In the genomic region with DNA sequence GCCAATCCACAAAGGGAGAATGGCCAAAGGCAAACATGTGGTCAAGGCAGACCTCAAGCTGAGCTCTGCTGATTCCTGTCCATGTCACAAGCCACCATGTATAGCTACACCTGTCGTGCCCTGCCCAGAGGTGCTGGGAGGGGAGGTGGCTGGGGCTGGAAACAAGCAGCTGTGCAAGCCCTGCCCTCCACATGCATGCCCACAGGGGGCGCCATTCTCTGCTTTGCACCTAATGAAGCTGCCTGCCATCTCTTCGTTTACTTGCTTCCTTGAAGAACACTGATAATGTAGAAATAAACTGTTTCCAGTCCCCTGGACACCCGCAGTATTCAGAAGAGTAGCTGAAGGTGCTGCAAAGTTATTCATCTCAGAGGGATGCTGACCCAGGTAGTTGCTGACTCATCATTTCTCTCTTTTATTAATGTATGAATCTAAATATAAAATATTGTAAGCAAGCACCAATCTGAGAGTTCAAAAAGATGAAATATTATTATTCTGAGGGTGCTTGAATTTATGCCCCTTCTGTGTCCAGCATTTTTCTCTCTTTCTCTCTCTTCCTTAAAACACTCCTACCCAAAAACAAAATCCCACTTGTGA, we compare ENCODE assay signal across 9 cellular contexts.
DNase-seq lines count a peak whose midpoint lies in the region; ATAC-seq and TF ChIP-seq lines count a peak whose summit lies in the region.
"Had no signal": no experiment of that assay in that cellular context is flagged by ENCODE, and none has a peak within 500 bp of the region (broad histone marks: within the 10 kb centered on the region; RNA-seq: fewer than 3 reads in every experiment).

No MANE protein-coding gene starts in this region.

- peak overlapping the region; percentile 75 for H3K9ac ChIP-seq in mucosa of stomach (ENCODE audit: low read length)
- H3K9ac ChIP-seq: BLaER1 treated with 17β-estradiol and CSF1 and Interleukin-3, amounts not matched to agents 10 nM and 100 nM had no signal

- ATAC-seq in SK-N-SH treated with all-trans-retinoic acid at 6 μM for 48 hours: peak; percentile 85
- ATAC-seq in HG02840 (IDR thresholded peaks at IDR 0.05; ENCODE audit: low FRiP score, unreplicated experiment): no peak

- no peaks in the 10 kb centered on the region for H3K27me3 ChIP-seq in mucosa of stomach (ENCODE audit: control insufficient read depth, insufficient read depth, low read length)
- H3K27me3 ChIP-seq: BLaER1 treated with 17β-estradiol and CSF1 and Interleukin-3, amounts not matched to agents 10 nM and 100 nM had no signal

- no peaks in the 10 kb centered on the region for H3K9me3 ChIP-seq in mucosa of stomach (ENCODE audit: control insufficient read depth, low read length)
- H3K9me3 ChIP-seq: BLaER1 treated with 17β-estradiol and CSF1 and Interleukin-3, amounts not matched to agents 10 nM and 100 nM had no signal

- H3K4me3 ChIP-seq in cardiac fibroblast (replicated peaks in 1 of 2; ENCODE audit: low read depth in 2 of 2, low read length in 2 of 2): no peak overlapping the region
- peak overlapping the region; percentile 38 for H3K4me3 ChIP-seq in mucosa of stomach (ENCODE audit: low read length)
- H3K4me3 ChIP-seq: BLaER1 treated with 17β-estradiol and CSF1 and Interleukin-3, amounts not matched to agents 10 nM and 100 nM had no signal

- H3K4me1 ChIP-seq in mucosa of stomach (ENCODE audit: control insufficient read depth, insufficient read depth, low read length): peaks cover 6% of the 10 kb centered on the region
- H3K4me1 ChIP-seq: BLaER1 treated with 17β-estradiol and CSF1 and Interleukin-3, amounts not matched to agents 10 nM and 100 nM had no signal

- no peaks in the 10 kb centered on the region for H3K36me3 ChIP-seq in mucosa of stomach (ENCODE audit: control insufficient read depth, insufficient read depth, low read length)
- H3K36me3 ChIP-seq: BLaER1 treated with 17β-estradiol and CSF1 and Interleukin-3, amounts not matched to agents 10 nM and 100 nM had no signal

- TF ChIP-seq CTCF in cardiac fibroblast (IDR thresholded peaks at IDR 0.05; ENCODE audit: low read depth, low read length): peak; percentile 31

- DNase-seq in NCI-H82 (lab: John Stamatoyannopoulos, UW): peak; percentile 28
- no peak for DNase-seq in NCI-H82 treated with DMSO at 0.1 percent for 48 hours (lab: John Stamatoyannopoulos, UW; ENCODE audit: unreplicated experiment)
- peak in 1 of 2 donors; percentile 4 for DNase-seq in cardiac fibroblast (ENCODE audit: low read depth in 2 of 2)
- DNase-seq in NCI-H187 (lab: John Stamatoyannopoulos, UW): no peak
- DNase-seq in NCI-H187 treated with DMSO at 0.1 percent for 48 hours (lab: John Stamatoyannopoulos, UW): no peak

TF ChIP-seq in SK-N-SH treated with all-trans-retinoic acid at 6 μM for 48 hours, 23 proteins besides CTCF, POLR2A, EP300 and RAD21:
- TF ChIP-seq, protein P1, sequence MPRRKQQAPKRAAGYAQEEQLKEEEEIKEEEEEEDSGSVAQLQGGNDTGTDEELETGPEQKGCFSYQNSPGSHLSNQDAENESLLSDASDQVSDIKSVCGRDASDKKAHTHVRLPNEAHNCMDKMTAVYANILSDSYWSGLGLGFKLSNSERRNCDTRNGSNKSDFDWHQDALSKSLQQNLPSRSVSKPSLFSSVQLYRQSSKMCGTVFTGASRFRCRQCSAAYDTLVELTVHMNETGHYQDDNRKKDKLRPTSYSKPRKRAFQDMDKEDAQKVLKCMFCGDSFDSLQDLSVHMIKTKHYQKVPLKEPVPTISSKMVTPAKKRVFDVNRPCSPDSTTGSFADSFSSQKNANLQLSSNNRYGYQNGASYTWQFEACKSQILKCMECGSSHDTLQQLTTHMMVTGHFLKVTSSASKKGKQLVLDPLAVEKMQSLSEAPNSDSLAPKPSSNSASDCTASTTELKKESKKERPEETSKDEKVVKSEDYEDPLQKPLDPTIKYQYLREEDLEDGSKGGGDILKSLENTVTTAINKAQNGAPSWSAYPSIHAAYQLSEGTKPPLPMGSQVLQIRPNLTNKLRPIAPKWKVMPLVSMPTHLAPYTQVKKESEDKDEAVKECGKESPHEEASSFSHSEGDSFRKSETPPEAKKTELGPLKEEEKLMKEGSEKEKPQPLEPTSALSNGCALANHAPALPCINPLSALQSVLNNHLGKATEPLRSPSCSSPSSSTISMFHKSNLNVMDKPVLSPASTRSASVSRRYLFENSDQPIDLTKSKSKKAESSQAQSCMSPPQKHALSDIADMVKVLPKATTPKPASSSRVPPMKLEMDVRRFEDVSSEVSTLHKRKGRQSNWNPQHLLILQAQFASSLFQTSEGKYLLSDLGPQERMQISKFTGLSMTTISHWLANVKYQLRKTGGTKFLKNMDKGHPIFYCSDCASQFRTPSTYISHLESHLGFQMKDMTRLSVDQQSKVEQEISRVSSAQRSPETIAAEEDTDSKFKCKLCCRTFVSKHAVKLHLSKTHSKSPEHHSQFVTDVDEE (CRISPR knock-in tag; IDR thresholded peaks at IDR 0.05): no peak
- TF ChIP-seq ESRRG (CRISPR knock-in tag; IDR thresholded peaks at IDR 0.05) (no peak), TOX (CRISPR knock-in tag; IDR thresholded peaks at IDR 0.05; ENCODE audit: borderline replicate concordance) (no peak), PPARA (CRISPR knock-in tag; IDR thresholded peaks at IDR 0.05; ENCODE audit: borderline replicate concordance) (no peak), TCF4 (CRISPR knock-in tag; IDR thresholded peaks at IDR 0.05; ENCODE audit: borderline replicate concordance) (no peak), SNAI2 (CRISPR knock-in tag; IDR thresholded peaks at IDR 0.05) (no peak), ZC3H10 (CRISPR knock-in tag; IDR thresholded peaks at IDR 0.05) (no peak), CSDC2 (CRISPR knock-in tag; IDR thresholded peaks at IDR 0.05) (no peak), RARB (CRISPR knock-in tag; IDR thresholded peaks at IDR 0.05) (no peak), OSR1 (CRISPR knock-in tag; IDR thresholded peaks at IDR 0.05) (no peak), ZNF70 (CRISPR knock-in tag; IDR thresholded peaks at IDR 0.05) (no peak), ARNTL (CRISPR knock-in tag; IDR thresholded peaks at IDR 0.05; ENCODE audit: borderline replicate concordance, low read depth) (no peak), ZFP3 (CRISPR knock-in tag; IDR thresholded peaks at IDR 0.05) (no peak), ZNF565 (CRISPR knock-in tag; conservative IDR thresholded peaks at IDR 0.05; ENCODE audit: low read depth) (no peak)
- TF ChIP-seq, protein P2, sequence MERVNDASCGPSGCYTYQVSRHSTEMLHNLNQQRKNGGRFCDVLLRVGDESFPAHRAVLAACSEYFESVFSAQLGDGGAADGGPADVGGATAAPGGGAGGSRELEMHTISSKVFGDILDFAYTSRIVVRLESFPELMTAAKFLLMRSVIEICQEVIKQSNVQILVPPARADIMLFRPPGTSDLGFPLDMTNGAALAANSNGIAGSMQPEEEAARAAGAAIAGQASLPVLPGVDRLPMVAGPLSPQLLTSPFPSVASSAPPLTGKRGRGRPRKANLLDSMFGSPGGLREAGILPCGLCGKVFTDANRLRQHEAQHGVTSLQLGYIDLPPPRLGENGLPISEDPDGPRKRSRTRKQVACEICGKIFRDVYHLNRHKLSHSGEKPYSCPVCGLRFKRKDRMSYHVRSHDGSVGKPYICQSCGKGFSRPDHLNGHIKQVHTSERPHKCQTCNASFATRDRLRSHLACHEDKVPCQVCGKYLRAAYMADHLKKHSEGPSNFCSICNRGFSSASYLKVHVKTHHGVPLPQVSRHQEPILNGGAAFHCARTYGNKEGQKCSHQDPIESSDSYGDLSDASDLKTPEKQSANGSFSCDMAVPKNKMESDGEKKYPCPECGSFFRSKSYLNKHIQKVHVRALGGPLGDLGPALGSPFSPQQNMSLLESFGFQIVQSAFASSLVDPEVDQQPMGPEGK (CRISPR knock-in tag; IDR thresholded peaks at IDR 0.05; ENCODE audit: borderline replicate concordance): no peak
- TF ChIP-seq, protein P3, sequence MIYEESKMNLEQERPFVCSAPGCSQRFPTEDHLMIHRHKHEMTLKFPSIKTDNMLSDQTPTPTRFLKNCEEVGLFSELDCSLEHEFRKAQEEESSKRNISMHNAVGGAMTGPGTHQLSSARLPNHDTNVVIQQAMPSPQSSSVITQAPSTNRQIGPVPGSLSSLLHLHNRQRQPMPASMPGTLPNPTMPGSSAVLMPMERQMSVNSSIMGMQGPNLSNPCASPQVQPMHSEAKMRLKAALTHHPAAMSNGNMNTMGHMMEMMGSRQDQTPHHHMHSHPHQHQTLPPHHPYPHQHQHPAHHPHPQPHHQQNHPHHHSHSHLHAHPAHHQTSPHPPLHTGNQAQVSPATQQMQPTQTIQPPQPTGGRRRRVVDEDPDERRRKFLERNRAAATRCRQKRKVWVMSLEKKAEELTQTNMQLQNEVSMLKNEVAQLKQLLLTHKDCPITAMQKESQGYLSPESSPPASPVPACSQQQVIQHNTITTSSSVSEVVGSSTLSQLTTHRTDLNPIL (CRISPR knock-in tag; IDR thresholded peaks at IDR 0.05; ENCODE audit: low read depth): no peak
